Comparison of ENCODE assay signal across 31 cellular contexts in the genomic region with DNA sequence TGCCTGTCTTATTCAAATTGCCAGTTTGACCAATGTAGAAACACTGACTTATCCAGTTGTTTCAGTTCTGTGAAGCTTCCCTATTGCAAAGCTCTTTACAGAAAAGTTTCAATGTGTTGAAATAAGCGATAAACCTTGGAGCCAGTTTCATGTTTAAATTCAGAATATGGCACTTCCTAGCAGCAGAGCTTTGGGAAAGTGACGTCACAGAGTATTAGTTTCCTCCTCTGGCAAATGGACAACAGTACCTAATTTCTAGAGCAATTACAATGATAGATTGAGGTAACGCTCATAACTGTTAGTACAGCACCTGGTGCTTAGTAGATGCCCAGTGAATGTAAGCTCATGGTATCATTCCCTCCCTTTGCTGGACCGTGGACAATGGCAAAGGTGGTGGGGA.
"Had no signal": no experiment of that assay in that cellular context is flagged by ENCODE, and none has a peak within 500 bp of the region (broad histone marks: within the 10 kb centered on the region; RNA-seq: fewer than 3 reads in every experiment).

No MANE protein-coding gene starts in this region.

- H3K9ac ChIP-seq: KMS-11 had no signal

- H3K4me2 ChIP-seq: KMS-11 had no signal

- DNase-seq: Karpas-422, Kasumi-1, KG1, MG63, MM.1S, NCI-H1048, NCI-H1092, NCI-H1092 treated with DMSO at 0.1 percent for 48 hours, NCI-H1105, NCI-H1105 treated with DMSO at 0.1 percent for 48 hours, NCI-H1417 treated with DMSO at 0.1 percent for 48 hours, NCI-H1436, NCI-H1436 treated with DMSO at 0.1 percent for 48 hours, NCI-H146, NCI-H1694, NCI-H1694 treated with DMSO at 0.1 percent for 48 hours, NCI-H187, NCI-H1930, NCI-H2029, NCI-H2081, NCI-H2081 treated with DMSO at 0.1 percent for 48 hours, NCI-H2107, NCI-H2171, NCI-H2171 treated with DMSO at 0.1 percent for 48 hours, NCI-H2227 treated with DMSO at 0.1 percent for 48 hours, NCI-H226, NCI-H345, NCI-H446, NCI-H446 treated with DMSO at 0.1 percent for 48 hours, NCI-H510A had no signal

- H3K36me3 ChIP-seq: MG63 had no signal

- H3K27me3 ChIP-seq: MG63 had no signal

- H3K4me3 ChIP-seq: MG63 had no signal

- H3K9me3 ChIP-seq: MG63 had no signal

- H3K27ac ChIP-seq: KMS-11 had no signal
